8 cellular contexts compared by ENCODE assay signal in genomic region chr18:60654298-60654697, GRCh38.
"Had no signal": no experiment of that assay in that cellular context is flagged by ENCODE, and none has a peak within 500 bp of the region (broad histone marks: within the 10 kb centered on the region; RNA-seq: fewer than 3 reads in every experiment).

No MANE protein-coding gene starts in this region.

- ATAC-seq: HCT116 had no signal

- DNase-seq: GM23248, GOT3, H7, H9, HCEC 1CT, HFFc6 had no signal

- H3K27ac Mint-ChIP-seq: H9, HFFc6 had no signal

- H3K4me3 Mint-ChIP-seq: H9, HFFc6 had no signal

- H3K4me1 ChIP-seq: HAP-1 had no signal

- H2AFZ ChIP-seq: GM23248 had no signal

- H3K36me3 ChIP-seq: HAP-1 had no signal

- H3K27ac ChIP-seq: GM23248 had no signal

- H3K4me3 ChIP-seq: GM23248, HAP-1 had no signal

- H3K9me3 Mint-ChIP-seq: H9 had no signal
